8 cellular contexts compared by ENCODE assay signal in genomic region chr2:209526541-209526940, GRCh38.
DNase-seq lines count a peak whose midpoint lies in the region; ATAC-seq and TF ChIP-seq lines count a peak whose summit lies in the region.

No MANE protein-coding gene starts in this region.

- H4K5ac ChIP-seq in IMR-90 (ENCODE audit: low read depth, low read length), result no peak overlapping the region

- ATAC-seq in GM19043 (IDR thresholded peaks at IDR 0.05; ENCODE audit: low read depth, unreplicated experiment) (peak; percentile 42), IMR-90 (ENCODE audit: low read depth) (no peak), sciatic nerve (peak; percentile 75), T-helper 17 cell (no peak)

- peak overlapping the region; percentile 22; the same call in 1 of the 2 replicates for H2BK120ac ChIP-seq in IMR-90 (ENCODE audit: low read depth, low read length)

- H3K4me3 ChIP-seq in IMR-90 (ENCODE audit: insufficient read depth, low read depth, low read length), result no peak overlapping the region

- H3K9me3 ChIP-seq in IMR-90 (ENCODE audit: control insufficient read depth, insufficient read depth, low read length), result no peaks in the 10 kb centered on the region
- H3K9me3 ChIP-seq in T-helper 17 cell (ENCODE audit: control insufficient read depth, low read length, poor library complexity, severe bottlenecking), result no peaks in the 10 kb centered on the region

- H3K27me3 ChIP-seq in IMR-90 (ENCODE audit: control insufficient read depth, insufficient read depth, low read length), result no peaks in the 10 kb centered on the region

- H3K27me3 Mint-ChIP-seq in T-helper 17 cell, result no peaks in the 10 kb centered on the region
- no peaks in the 10 kb centered on the region for H3K27me3 Mint-ChIP-seq in activated T-helper 1 cell treated with anti-CD3 and anti-CD28 coated beads, Interleukin-12 subunit alpha, Interleukin-12 subunit beta, Interleukin-2, Interleukin-4 antibody, amounts not matched to agents 30 ng/mL and 10 ng/mL and 1 ng/mL, durations not matched to agents 14 hours and 24 hours and 36 hours (ENCODE audit: insufficient read depth)

- H4K20me1 ChIP-seq in IMR-90 (ENCODE audit: insufficient read depth, low read length), result no peaks in the 10 kb centered on the region

- H3K9me1 ChIP-seq in IMR-90 (ENCODE audit: insufficient read depth, low read length), result peaks cover 4% of the 10 kb centered on the region

- DNase-seq in IMR-90 (peak; percentile 7), dermis blood vessel endothelial cell (peak; percentile 46), sciatic nerve (ENCODE audit: low spot score) (no peak), T-helper 17 cell (no peak), NCI-H2029 (lab: John Stamatoyannopoulos, UW) (no peak), HuH-7.5 (ENCODE audit: low spot score) (no peak)
- DNase-seq in activated T-helper 1 cell treated with anti-CD3 and anti-CD28 coated beads, Interleukin-12 subunit alpha, Interleukin-12 subunit beta, Interleukin-2, Interleukin-4 antibody, amounts not matched to agents 30 ng/mL and 10 ng/mL and 1 ng/mL, durations not matched to agents 14 hours and 24 hours and 36 hours (ENCODE audit: low spot score), result no peak

- CTCF ChIA-PET in IMR-90 (lab: Yijun Ruan, JAX), result interaction anchor here (1.8 kb wide), 1 partner anchor 103 kb away, joined by 5 read pairs; the partner anchor contains the start of gene MAP2

- no peak for TF ChIP-seq RAD21 in IMR-90 (IDR thresholded peaks at IDR 0.05; ENCODE audit: low read length)

- no peaks in the 10 kb centered on the region for H3K36me3 ChIP-seq in IMR-90 (ENCODE audit: control insufficient read depth, insufficient read depth, low read length)

- intact Hi-C loops in IMR-90 (cut with micrococcal nuclease), result loop anchor here (1.0 kb wide), 1 partner anchor 30 kb away; no protein-coding TSS in a partner anchor
- intact Hi-C loops in sciatic nerve (cut with DNase I), result no loop called here
- intact Hi-C loops in activated T-helper 1 cell treated with anti-CD3 and anti-CD28 coated beads, Interleukin-12 subunit alpha, Interleukin-12 subunit beta, Interleukin-2, Interleukin-4 antibody, amounts not matched to agents 30 ng/mL and 10 ng/mL and 1 ng/mL, durations not matched to agents 14 hours and 24 hours and 36 hours (cut with micrococcal nuclease), result no loop called here

- peak overlapping the region; percentile 55 for H2BK5ac ChIP-seq in IMR-90 (ENCODE audit: low read depth, low read length, poor library complexity, severe bottlenecking)

- 0 out of 2 replicates have a peak overlapping the region, but pooled peaks have one; percentile 56 for H2BK20ac ChIP-seq in IMR-90 (ENCODE audit: low read depth, low read length)

- no peak for TF ChIP-seq POLR2A in IMR-90 (IDR thresholded peaks at IDR 0.05; ENCODE audit: low read depth, low read length)

- POLR2A ChIA-PET in IMR-90 (lab: Charles Lee; ENCODE audit: unreplicated experiment), result interaction anchor here (0.5 kb wide), 1 partner anchor 29 kb away, joined by 9 read pairs; no protein-coding TSS in a partner anchor

- TF ChIP-seq CTCF in IMR-90 (conservative IDR thresholded peaks at IDR 0.05; ENCODE audit: low read depth, low read length), result no peak

- no peak overlapping the region for H3K9ac ChIP-seq in IMR-90 (ENCODE audit: low read depth, low read length)

- H3K4me1 ChIP-seq in IMR-90 (ENCODE audit: control insufficient read depth, insufficient read depth, low read length), result 0 out of 2 replicates have a peak, but pooled peaks cover 1% of the 10 kb centered on the region

- no peak overlapping the region for H4K91ac ChIP-seq in IMR-90 (ENCODE audit: insufficient read depth, low read depth, low read length)

- H2BK15ac ChIP-seq in IMR-90 (ENCODE audit: low read depth, low read length), result no peak overlapping the region

- H3K9me3 Mint-ChIP-seq in activated T-helper 1 cell treated with anti-CD3 and anti-CD28 coated beads, Interleukin-12 subunit alpha, Interleukin-12 subunit beta, Interleukin-2, Interleukin-4 antibody, amounts not matched to agents 30 ng/mL and 10 ng/mL and 1 ng/mL, durations not matched to agents 14 hours and 24 hours and 36 hours, result no peaks in the 10 kb centered on the region

- no peaks in the 10 kb centered on the region for H3K36me3 Mint-ChIP-seq in T-helper 17 cell (ENCODE audit: low read depth)
- no peaks in the 10 kb centered on the region for H3K36me3 Mint-ChIP-seq in activated T-helper 1 cell treated with anti-CD3 and anti-CD28 coated beads, Interleukin-12 subunit alpha, Interleukin-12 subunit beta, Interleukin-2, Interleukin-4 antibody, amounts not matched to agents 30 ng/mL and 10 ng/mL and 1 ng/mL, durations not matched to agents 14 hours and 24 hours and 36 hours (ENCODE audit: low read depth)

- dilution Hi-C loops in IMR-90 (cut with HindIII; ENCODE audit: low sequenced_read_pairs, unreplicated experiment), result no loop called here

- BruUV-seq in IMR-90 (replicated peaks; lab: Mats Ljungman, UMichigan), result no TSS peak

- peak overlapping the region; percentile 23; the same call in 1 of the 2 replicates for H3K4ac ChIP-seq in IMR-90 (ENCODE audit: low read depth, low read length)

- H2AFZ ChIP-seq in IMR-90 (replicated peaks; ENCODE audit: low read length, poor library complexity), result no peak overlapping the region

- H3K56ac ChIP-seq in IMR-90 (ENCODE audit: extremely low read depth, insufficient read depth, low read length), result no peak overlapping the region

- in situ Hi-C loops in IMR-90 (cut with MboI; ENCODE audit: low sequenced_read_pairs), result no loop called here

- peaks cover 9% of the 10 kb centered on the region for H3K4me1 Mint-ChIP-seq in T-helper 17 cell
- H3K4me1 Mint-ChIP-seq in activated T-helper 1 cell treated with anti-CD3 and anti-CD28 coated beads, Interleukin-12 subunit alpha, Interleukin-12 subunit beta, Interleukin-2, Interleukin-4 antibody, amounts not matched to agents 30 ng/mL and 10 ng/mL and 1 ng/mL, durations not matched to agents 14 hours and 24 hours and 36 hours (ENCODE audit: low read depth), result peaks cover 15% of the 10 kb centered on the region

- no peak overlapping the region for H2AK5ac ChIP-seq in IMR-90 (ENCODE audit: low read depth, low read length)

- H3K4me3 Mint-ChIP-seq in T-helper 17 cell, result no peak overlapping the region
- H3K4me3 Mint-ChIP-seq in activated T-helper 1 cell treated with anti-CD3 and anti-CD28 coated beads, Interleukin-12 subunit alpha, Interleukin-12 subunit beta, Interleukin-2, Interleukin-4 antibody, amounts not matched to agents 30 ng/mL and 10 ng/mL and 1 ng/mL, durations not matched to agents 14 hours and 24 hours and 36 hours, result no peak overlapping the region

- H2AK9ac ChIP-seq in IMR-90 (replicated peaks; ENCODE audit: low read depth, low read length, poor library complexity), result no peak overlapping the region

- H3K27ac ChIP-seq in IMR-90 (ENCODE audit: insufficient read depth, low read length), result no peak overlapping the region; the same call in 1 of the 2 replicates

- no peaks in the 10 kb centered on the region for H3K79me1 ChIP-seq in IMR-90 (ENCODE audit: low read depth in 1 of 2, low read length in 2 of 2)

- H3K23ac ChIP-seq in IMR-90 (ENCODE audit: low read depth, low read length), result peak overlapping the region; percentile 29; the same call in 1 of the 2 replicates

- peak overlapping the region; percentile 68; the same call in 1 of the 2 replicates for H3K4me2 ChIP-seq in IMR-90 (ENCODE audit: low read depth, low read length)

- no peak overlapping the region for H3K27ac Mint-ChIP-seq in T-helper 17 cell
- H3K27ac Mint-ChIP-seq in activated T-helper 1 cell treated with anti-CD3 and anti-CD28 coated beads, Interleukin-12 subunit alpha, Interleukin-12 subunit beta, Interleukin-2, Interleukin-4 antibody, amounts not matched to agents 30 ng/mL and 10 ng/mL and 1 ng/mL, durations not matched to agents 14 hours and 24 hours and 36 hours, result no peak overlapping the region

- 0 out of 4 replicates have a peak overlapping the region, but pooled peaks of 1 of the 2 experiments have one; percentile 43 for H4K8ac ChIP-seq in IMR-90 (ENCODE audit: low read depth in 2 of 2, low read length in 2 of 2)

- 0 out of 2 replicates have a peak overlapping the region, but pooled peaks have one; percentile 48 for H3K14ac ChIP-seq in IMR-90 (replicated peaks; ENCODE audit: low read depth, low read length)

- WGBS in IMR-90 (ENCODE audit: extremely low coverage in 2 of 2, insufficient read length in 1 of 2), 2 experiments, result no CpG with 5 or more reads among the region's 2 CpGs

- H3K18ac ChIP-seq in IMR-90 (ENCODE audit: low read depth, low read length), result no peak overlapping the region

TF ChIP-seq in IMR-90, 13 proteins besides CTCF, POLR2A, EP300 and RAD21:
- no peak for TF ChIP-seq MXI1 (IDR thresholded peaks at IDR 0.05; ENCODE audit: borderline replicate concordance, low read depth, low read length)
- TF ChIP-seq NFE2L2 (IDR thresholded peaks at IDR 0.05; ENCODE audit: low read depth, low read length), result no peak
- TF ChIP-seq CEBPB (IDR thresholded peaks at IDR 0.05; ENCODE audit: low read depth, low read length), result no peak
- TF ChIP-seq BHLHE40 (IDR thresholded peaks at IDR 0.05; ENCODE audit: low read depth, low read length), result no peak
- TF ChIP-seq RFX5 (IDR thresholded peaks at IDR 0.05; ENCODE audit: low read depth, low read length), result no peak

Comparison
In these comparisons a context has a peak if more than half of its experiments do, and no peak if none do; other contexts are left out.
1. ATAC-seq: peak in GM19043 (single experiment) and sciatic nerve (single experiment); none in IMR-90 (single experiment) and T-helper 17 cell (single experiment).
2. DNase-seq: peak in IMR-90 (single experiment) and dermis blood vessel endothelial cell (single experiment); none in sciatic nerve (single experiment), T-helper 17 cell (0 of 3), activated T-helper 1 cell treated with anti-CD3 and anti-CD28 coated beads, Interleukin-12 subunit alpha, Interleukin-12 subunit beta, Interleukin-2, Interleukin-4 antibody, amounts not matched to agents 30 ng/mL and 10 ng/mL and 1 ng/mL, durations not matched to agents 14 hours and 24 hours and 36 hours (single experiment), NCI-H2029 (single experiment) and HuH-7.5 (single experiment).